Comparison of ENCODE assay signal across 7 cellular contexts in genomic region chr15:56496635-56497034, GRCh38. TPM values are rescaled to one million over a fixed set of nuclear protein-coding genes. Genes with fewer than 3 reads are reported as not detected.
DNase-seq lines count a peak whose midpoint lies in the region; ATAC-seq and TF ChIP-seq lines count a peak whose summit lies in the region.

No MANE protein-coding gene starts in this region.

- H2BK5ac ChIP-seq in neuronal stem cell (ENCODE audit: low read length), result no peak overlapping the region

- H3K4me1 ChIP-seq in neuronal stem cell (ENCODE audit: control insufficient read depth in 2 of 2, insufficient read depth in 1 of 2, low read depth in 1 of 2, low read length in 2 of 2), result no peaks in the 10 kb centered on the region

- H3K9ac ChIP-seq in neuronal stem cell (ENCODE audit: low read depth, low read length, poor library complexity), result no peak overlapping the region

- no peak overlapping the region for H3K27ac Mint-ChIP-seq in T-cell
- H3K27ac Mint-ChIP-seq in activated CD4-positive, alpha-beta memory T cell treated with anti-CD3 and anti-CD28 coated beads, Interleukin-2, amount 10 ng/mL, durations not matched to agents 7 days and 5 days, result no peak overlapping the region

- no peak overlapping the region for H3K14ac ChIP-seq in neuronal stem cell (ENCODE audit: low read length)

- H2AK5ac ChIP-seq in neuronal stem cell (ENCODE audit: low read depth, low read length), result no peak overlapping the region

- no peak overlapping the region for H4K91ac ChIP-seq in neuronal stem cell (ENCODE audit: low read depth, low read length, poor library complexity)

- no peak overlapping the region for H4K8ac ChIP-seq in neuronal stem cell (ENCODE audit: low read depth, low read length)

- H3K4me3 Mint-ChIP-seq in T-cell, result no peak overlapping the region
- H3K4me3 Mint-ChIP-seq in activated CD4-positive, alpha-beta memory T cell treated with anti-CD3 and anti-CD28 coated beads, Interleukin-2, amount 10 ng/mL, durations not matched to agents 7 days and 5 days, result no peak overlapping the region

- H2BK15ac ChIP-seq in neuronal stem cell (ENCODE audit: low read length), result no peak overlapping the region

- no peak overlapping the region for H2BK12ac ChIP-seq in neuronal stem cell (ENCODE audit: low read length)

- no peaks in the 10 kb centered on the region for H3K27me3 ChIP-seq in neuronal stem cell (ENCODE audit: control insufficient read depth in 3 of 3, insufficient read depth in 3 of 3, low read depth in 1 of 3, low read length in 3 of 3)

- no peaks in the 10 kb centered on the region for H3K79me1 ChIP-seq in neuronal stem cell (ENCODE audit: low read depth, low read length)

- H3K27ac ChIP-seq in neuronal stem cell (replicated peaks; ENCODE audit: low read length), result no peak overlapping the region

- no peaks in the 10 kb centered on the region for H3K36me3 Mint-ChIP-seq in T-cell
- no peaks in the 10 kb centered on the region for H3K36me3 Mint-ChIP-seq in activated CD4-positive, alpha-beta memory T cell treated with anti-CD3 and anti-CD28 coated beads, Interleukin-2, amount 10 ng/mL, durations not matched to agents 7 days and 5 days (ENCODE audit: low read depth)

- H2BK120ac ChIP-seq in neuronal stem cell (ENCODE audit: low read depth, low read length), result no peak overlapping the region

- H3K23ac ChIP-seq in neuronal stem cell (ENCODE audit: low read depth, low read length, poor library complexity), result no peak overlapping the region

- H3K4me3 ChIP-seq in GM12864 (ENCODE audit: low read depth, low read length), result no peak overlapping the region
- H3K4me3 ChIP-seq in neuronal stem cell (ENCODE audit: low read length in 2 of 2), result no peak overlapping the region

- H3K27me3 Mint-ChIP-seq in T-cell, result peaks cover 3 to 15% of the 10 kb centered on the region in 2 donors
- peaks cover 9% of the 10 kb centered on the region for H3K27me3 Mint-ChIP-seq in activated CD4-positive, alpha-beta memory T cell treated with anti-CD3 and anti-CD28 coated beads, Interleukin-2, amount 10 ng/mL, durations not matched to agents 7 days and 5 days

- H3K9me3 Mint-ChIP-seq in T-cell, result no peaks in the 10 kb centered on the region
- H3K9me3 Mint-ChIP-seq in activated CD4-positive, alpha-beta memory T cell treated with anti-CD3 and anti-CD28 coated beads, Interleukin-2, amount 10 ng/mL, durations not matched to agents 7 days and 5 days, result no peaks in the 10 kb centered on the region

- H3K36me3 ChIP-seq in neuronal stem cell (replicated peaks in 1 of 2; ENCODE audit: control insufficient read depth in 2 of 2, insufficient read depth in 2 of 2, low read length in 2 of 2), result no peaks in the 10 kb centered on the region

- TF ChIP-seq CTCF in GM12864 (IDR thresholded peaks at IDR 0.05; ENCODE audit: low read depth, low read length, missing control alignments), result peak; percentile 57

- peak; percentile 67 for ATAC-seq in HG02678 (IDR thresholded peaks at IDR 0.05; ENCODE audit: unreplicated experiment)
- peak in 3 of 4 experiments; percentile 44 to 55 (median 45) for ATAC-seq in T-cell (replicated peaks in 1 of 4)

- H2AFZ ChIP-seq in neuronal stem cell (ENCODE audit: low read length), result no peak overlapping the region

- POLR2A ChIA-PET in T-cell (lab: Charles Lee), result no interaction called here
- POLR2A ChIA-PET in activated CD4-positive, alpha-beta memory T cell treated with anti-CD3 and anti-CD28 coated beads, Interleukin-2, amount 10 ng/mL, durations not matched to agents 7 days and 5 days (lab: Charles Lee), result no interaction called here

- peaks cover 0 to 2% of the 10 kb centered on the region in 2 donors for H3K9me3 ChIP-seq in neuronal stem cell (replicated peaks in 1 of 2; ENCODE audit: control insufficient read depth in 2 of 2, insufficient read depth in 1 of 2, low read depth in 1 of 2, low read length in 2 of 2)

- H3K4me2 ChIP-seq in neuronal stem cell (ENCODE audit: insufficient read depth, low read length, poor library complexity, severe bottlenecking), result no peak overlapping the region

- H3K18ac ChIP-seq in neuronal stem cell (ENCODE audit: low read length), result no peak overlapping the region

- WGBS in neuronal stem cell (ENCODE audit: extremely low coverage in 2 of 2, insufficient read length in 2 of 2, insufficient replicate concordance in 1 of 2), 2 donors, result no CpG with 5 or more reads among the region's 7 CpGs

- H3K4me1 Mint-ChIP-seq in T-cell, result peaks cover 0 to 3% (median 2%) of the 10 kb centered on the region in 3 donors
- H3K4me1 Mint-ChIP-seq in activated CD4-positive, alpha-beta memory T cell treated with anti-CD3 and anti-CD28 coated beads, Interleukin-2, amount 10 ng/mL, durations not matched to agents 7 days and 5 days, result peaks cover 11% of the 10 kb centered on the region

- DNase-seq in GM12864 (ENCODE audit: low read depth) (peak; percentile 49), NCI-H2029 treated with DMSO at 0.1 percent for 48 hours (lab: John Stamatoyannopoulos, UW) (peak; percentile 57), T-cell (peak in 1 of 34 experiments; percentile 12), fibroblast of peridontal ligament (ENCODE audit: extremely low read depth) (peak; percentile 90), neuronal stem cell (ENCODE audit: low spot score) (peak; percentile 27)
- DNase-seq in activated CD4-positive, alpha-beta memory T cell treated with anti-CD3 and anti-CD28 coated beads, Interleukin-2, amount 10 ng/mL, durations not matched to agents 7 days and 5 days, result no peak

- no peak overlapping the region for H3K4ac ChIP-seq in neuronal stem cell (ENCODE audit: low read length)

- CTCF ChIA-PET in T-cell (lab: Charles Lee), result interaction anchor here (0.6 to 1.0 kb wide), 10 partner anchors 10 to 1030 kb away, joined by 3 to 14 read pairs (median 4); no protein-coding TSS in a partner anchor
- CTCF ChIA-PET in activated CD4-positive, alpha-beta memory T cell treated with anti-CD3 and anti-CD28 coated beads, Interleukin-2, amount 10 ng/mL, durations not matched to agents 7 days and 5 days (lab: Charles Lee), result interaction anchor here (1.0 to 8.3 kb wide), 6 partner anchors 183 to 1031 kb away, joined by 3 to 74 read pairs (median 4); no protein-coding TSS in a partner anchor

RNA-seq across cellular contexts. Expression of gene MNS1, which starts 31.7 kb away (rescaled TPM):
- not detected for total RNA-seq in T-cell
- 2.5 TPM for polyA plus RNA-seq in neuronal stem cell (2013, experiment 1 of 2)
- polyA plus RNA-seq in neuronal stem cell (2013, experiment 2 of 2), result 2.4 TPM
- total RNA-seq in activated CD4-positive, alpha-beta memory T cell treated with anti-CD3 and anti-CD28 coated beads, Interleukin-2, amount 10 ng/mL, durations not matched to agents 7 days and 5 days, result not detected
